ENCODE assay signal across 8 cellular contexts in the genomic region with DNA sequence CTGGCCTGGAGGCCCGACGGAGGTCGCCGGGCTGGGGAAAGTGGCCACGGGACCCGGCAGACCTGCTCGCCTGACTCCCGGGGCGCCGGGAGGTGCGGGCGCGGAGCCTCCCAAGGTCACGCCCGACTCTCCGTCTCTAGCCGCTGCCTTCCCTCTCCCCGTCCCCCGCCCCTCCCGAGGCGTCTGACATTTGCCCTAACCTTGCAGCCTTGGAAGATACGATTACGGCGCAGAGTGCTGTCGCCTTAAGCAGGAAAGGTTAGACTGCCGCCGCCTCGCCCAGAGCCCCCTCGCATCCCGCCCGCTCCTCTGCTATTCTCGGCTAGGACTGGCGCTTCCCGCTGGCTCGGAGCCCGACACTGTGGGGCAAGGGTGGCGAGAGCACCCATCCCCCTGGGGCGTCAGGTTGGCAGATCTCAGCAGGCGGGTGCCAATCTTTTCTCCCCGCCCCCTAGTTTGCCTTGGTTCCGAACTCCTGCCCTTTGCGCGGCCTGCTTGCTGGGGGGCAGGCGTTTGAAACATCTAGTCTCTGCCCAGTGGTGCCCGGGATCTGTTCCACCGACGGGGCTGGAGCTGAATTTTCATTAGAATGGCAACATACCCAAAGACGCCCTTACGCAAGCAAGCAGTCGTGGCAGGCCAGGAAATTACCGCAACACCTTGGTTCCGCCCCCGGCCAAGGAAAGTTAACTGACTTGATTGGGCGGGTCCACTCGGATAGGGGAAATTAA. TPM values are rescaled to one million over a fixed set of nuclear protein-coding genes. Genes with fewer than 3 reads are reported as not detected.
DNase-seq lines count a peak whose midpoint lies in the region; FAIRE-seq and TF ChIP-seq lines count a peak whose summit lies in the region.

No MANE protein-coding gene starts in this region.

- peak overlapping the region; percentile 94 for H3K4me3 ChIP-seq in GM06990 (replicated peaks; ENCODE audit: low read depth, low read length)
- peak overlapping the region; percentile 68 for H3K4me3 ChIP-seq in LNCaP clone FGC (ENCODE audit: low read depth, low read length)
- H3K4me3 ChIP-seq in iPS-18c (ENCODE audit: insufficient read depth, low read depth, low read length): peak overlapping the region; percentile 97
- H3K4me3 ChIP-seq in small intestine (ENCODE audit: low read depth in 1 of 2, low read length in 2 of 2): peak overlapping the region; percentile 84 to 85

- no peak for TF ChIP-seq CTCF in GM06990 (IDR thresholded peaks at IDR 0.05; ENCODE audit: insufficient read depth, low read length, poor library complexity, severe bottlenecking)
- no peak for TF ChIP-seq CTCF in LNCaP clone FGC (IDR thresholded peaks at IDR 0.05; ENCODE audit: control insufficient read depth, extremely low read depth, insufficient read depth)

- peak; percentile 41 for FAIRE-seq in H54 (lab: Jason Lieb, UNC)
- FAIRE-seq in small intestine (lab: Jason Lieb, UNC): no peak

- DNase-seq in GM06990 (ENCODE audit: extremely low read depth, insufficient read length): no peak
- DNase-seq in H54 (ENCODE audit: insufficient read length, low spot score): peak; percentile 61
- peak; percentile 21 for DNase-seq in LNCaP clone FGC (ENCODE audit: low read depth)
- DNase-seq in T-helper 22 cell (ENCODE audit: low read depth): peak; percentile 62
- DNase-seq in astrocyte of the hippocampus (ENCODE audit: low read depth, low spot score): peak; percentile 63
- DNase-seq in small intestine: peak; percentile 84
- no peak for DNase-seq in amniotic stem cell (lab: John Stamatoyannopoulos, UW)

- H3K9me3 ChIP-seq in iPS-18c (ENCODE audit: control insufficient read depth, insufficient read depth, low read length) (no peaks in the 10 kb centered on the region), small intestine (ENCODE audit: control insufficient read depth, low read depth) (no peaks in the 10 kb centered on the region)

- H3K27ac ChIP-seq in small intestine (ENCODE audit: low read depth in 1 of 2, low read length in 1 of 2): peak overlapping the region; percentile 88 to 95

- H3K4me1 ChIP-seq in small intestine (ENCODE audit: control insufficient read depth in 2 of 2, insufficient read depth in 1 of 2, low read depth in 1 of 2, low read length in 1 of 2): peaks cover 0 to 9% of the 10 kb centered on the region in 2 donors

- H3K27me3 ChIP-seq in GM06990 (replicated peaks; ENCODE audit: control insufficient read depth, insufficient read depth, low read length): no peaks in the 10 kb centered on the region
- no peaks in the 10 kb centered on the region for H3K27me3 ChIP-seq in small intestine (ENCODE audit: control insufficient read depth in 2 of 2, insufficient read depth in 2 of 2, low read length in 2 of 2)

- no peaks in the 10 kb centered on the region for H3K36me3 ChIP-seq in GM06990 (ENCODE audit: control insufficient read depth, insufficient read depth, low read length)
- H3K36me3 ChIP-seq in small intestine (ENCODE audit: control insufficient read depth in 2 of 2, insufficient read depth in 2 of 2, low read length in 2 of 2): no peaks in the 10 kb centered on the region

- 1 to 5% (median 1%) methylated on average over 42 to 55 of the region's 55 CpGs for WGBS in small intestine, 3 donors

- TF ChIP-seq POLR2A in H54 (IDR thresholded peaks at IDR 0.05; ENCODE audit: low read depth, low read length): no peak

RNA-seq across cellular contexts. Expression of a gene that starts 0.8 kb away (rescaled TPM):
- 10 to 100 TPM; 43.0 to 88.8 (median 60.8) TPM for polyA plus RNA-seq in small intestine

Comparison
In these comparisons a context has a peak if more than half of its experiments do, and no peak if none do; other contexts are left out.
1. DNase-seq: peak in H54 (single experiment), LNCaP clone FGC (single experiment), T-helper 22 cell (single experiment), astrocyte of the hippocampus (single experiment) and small intestine (single experiment); none in GM06990 (single experiment) and amniotic stem cell (single experiment).
2. Peak in every context shown above with its lines, with median percentiles within 50 percentile points of each other: H3K4me3 ChIP-seq.